ENCODE assay signal across 18 cellular contexts in the genomic region with DNA sequence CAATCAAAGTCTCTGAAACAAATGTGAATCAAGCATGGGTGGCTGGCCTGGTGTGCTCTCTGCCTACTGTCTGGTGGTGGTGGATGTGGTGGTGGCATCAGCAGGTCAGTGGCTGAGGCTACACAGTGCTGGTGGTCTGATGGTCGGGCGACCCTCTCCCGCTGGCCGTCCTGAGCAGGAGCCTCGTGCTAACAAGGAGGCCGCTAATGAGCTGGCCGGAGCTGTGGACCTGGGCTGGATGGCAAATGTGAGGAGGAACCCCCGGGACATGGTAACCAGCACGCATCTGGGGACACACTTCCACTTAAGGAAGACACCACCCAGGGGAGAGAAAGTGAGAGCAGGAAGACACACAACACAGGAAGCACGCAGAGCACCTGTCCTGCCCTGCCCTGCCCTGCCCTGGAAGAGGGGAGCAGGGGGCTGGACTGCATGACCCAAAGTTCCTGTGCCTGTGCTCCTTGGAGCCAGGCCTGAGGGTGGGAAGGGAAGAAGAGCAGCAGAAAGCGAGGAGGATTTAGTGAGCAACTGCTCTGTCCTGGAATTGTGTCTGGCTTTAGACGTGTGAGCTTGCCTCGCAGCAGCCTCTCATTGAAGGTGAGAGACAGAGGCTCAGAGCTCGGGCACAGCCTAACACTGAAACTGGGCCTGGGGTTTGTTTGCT.
"Had no signal": no experiment of that assay in that cellular context is flagged by ENCODE, and none has a peak within 500 bp of the region (broad histone marks: within the 10 kb centered on the region; RNA-seq: fewer than 3 reads in every experiment).

No MANE protein-coding gene starts in this region.

- H3K36me3 Mint-ChIP-seq: activated naive CD4-positive, alpha-beta T cell treated with anti-CD3 and anti-CD28 coated beads, Interleukin-2, amount 10 ng/mL, durations not matched to agents 7 days and 5 days; natural killer cell treated with Interleukin-12 subunit alpha and Interleukin-12 subunit beta and Interleukin-15 and Interleukin-18, amount 100 ng/mL, for 72 hours had no signal

- H3K9me3 Mint-ChIP-seq: activated naive CD4-positive, alpha-beta T cell treated with anti-CD3 and anti-CD28 coated beads, Interleukin-2, amount 10 ng/mL, durations not matched to agents 7 days and 5 days; natural killer cell treated with Interleukin-12 subunit alpha and Interleukin-12 subunit beta and Interleukin-15 and Interleukin-18, amount 100 ng/mL, for 72 hours had no signal

- H3K27ac ChIP-seq: cardiac muscle cell, colonic mucosa, esophagus squamous epithelium, left lung, tibial artery, vagina had no signal

- H3K27me3 Mint-ChIP-seq: natural killer cell treated with Interleukin-12 subunit alpha and Interleukin-12 subunit beta and Interleukin-15 and Interleukin-18, amount 100 ng/mL, for 72 hours had no signal

- H3K9me3 ChIP-seq: colonic mucosa, esophagus squamous epithelium, left lung, tibial artery, vagina had no signal

- FAIRE-seq: endothelial cell of umbilical vein, keratinocyte had no signal

- H3K36me3 ChIP-seq: cardiac muscle cell, colonic mucosa, left lung, tibial artery, vagina had no signal

- H3K4me3 ChIP-seq: cardiac muscle cell, colonic mucosa, esophagus squamous epithelium, left lung, tibial artery, vagina had no signal

- DNase-seq: activated CD4-positive, alpha-beta T cell treated with anti-CD3 and anti-CD28 coated beads, Interleukin-2, amount 50 U/mL, for 4 hours; activated naive CD4-positive, alpha-beta T cell treated with anti-CD3 and anti-CD28 coated beads, Interleukin-2, amount 10 ng/mL, durations not matched to agents 7 days and 5 days; activated T-cell treated with anti-CD3 and anti-CD28 coated beads for 4 hours; colonic mucosa; esophagus squamous epithelium; hippocampal formation; left lung; mesendoderm; stimulated activated CD4-positive, alpha-beta T cell treated with anti-CD3 and anti-CD28 coated beads, Interleukin-12 subunit alpha, Interleukin-12 subunit beta, amount 100 ng/mL, for 4 hours; T-helper 1 cell; T1000; tibial artery had no signal

- H3K27ac Mint-ChIP-seq: activated naive CD4-positive, alpha-beta T cell treated with anti-CD3 and anti-CD28 coated beads, Interleukin-2, amount 10 ng/mL, durations not matched to agents 7 days and 5 days; natural killer cell treated with Interleukin-12 subunit alpha and Interleukin-12 subunit beta and Interleukin-15 and Interleukin-18, amount 100 ng/mL, for 72 hours had no signal

- ATAC-seq: activated CD4-positive, CD25-positive, alpha-beta regulatory T cell treated with anti-CD3 and anti-CD28 coated beads, Interleukin-2, amount 50 U/mL, for 24 hours; left lung; natural killer cell treated with Interleukin-12 subunit alpha and Interleukin-12 subunit beta and Interleukin-15 and Interleukin-18, amount 100 ng/mL, for 72 hours had no signal

- H3K4me1 ChIP-seq: colonic mucosa had no signal

- H3K27me3 ChIP-seq: cardiac muscle cell, colonic mucosa, vagina had no signal

- H3K4me3 Mint-ChIP-seq: activated naive CD4-positive, alpha-beta T cell treated with anti-CD3 and anti-CD28 coated beads, Interleukin-2, amount 10 ng/mL, durations not matched to agents 7 days and 5 days; natural killer cell treated with Interleukin-12 subunit alpha and Interleukin-12 subunit beta and Interleukin-15 and Interleukin-18, amount 100 ng/mL, for 72 hours had no signal
